Comparison of ENCODE assay signal across 10 cellular contexts in genomic region chr18:22934789-22935188, GRCh38. TPM values are rescaled to one million over a fixed set of nuclear protein-coding genes. Genes with fewer than 3 reads are reported as not detected.
DNase-seq lines count a peak whose midpoint lies in the region; TF ChIP-seq lines count a peak whose summit lies in the region.
"Had no signal": no experiment of that assay in that cellular context is flagged by ENCODE, and none has a peak within 500 bp of the region (broad histone marks: within the 10 kb centered on the region; RNA-seq: fewer than 3 reads in every experiment).

No MANE protein-coding gene starts in this region.

- peaks cover 26% of the 10 kb centered on the region for H3K4me1 Mint-ChIP-seq in activated CD4-positive, alpha-beta T cell treated with anti-CD3 and anti-CD28 coated beads, Interleukin-2, amount 10 ng/mL, durations not matched to agents 24 days and 14 days
- peaks cover 14% of the 10 kb centered on the region for H3K4me1 Mint-ChIP-seq in osteocyte (ENCODE audit: unreplicated experiment)

- peak overlapping the region; percentile 89 for H3K4me3 Mint-ChIP-seq in activated CD4-positive, alpha-beta T cell treated with anti-CD3 and anti-CD28 coated beads, Interleukin-2, amount 10 ng/mL, durations not matched to agents 24 days and 14 days
- H3K4me3 Mint-ChIP-seq in osteocyte (ENCODE audit: unreplicated experiment), result peak overlapping the region; percentile 35

- H3K9me3 Mint-ChIP-seq in activated CD4-positive, alpha-beta T cell treated with anti-CD3 and anti-CD28 coated beads, Interleukin-2, amount 10 ng/mL, durations not matched to agents 24 days and 14 days, result no peaks in the 10 kb centered on the region
- no peaks in the 10 kb centered on the region for H3K9me3 Mint-ChIP-seq in osteocyte (ENCODE audit: unreplicated experiment)

- intact Hi-C loops in activated CD4-positive, alpha-beta T cell treated with anti-CD3 and anti-CD28 coated beads, Interleukin-2, amount 10 ng/mL, durations not matched to agents 24 days and 14 days (cut with micrococcal nuclease), result loop anchor here (5.0 to 10.0 kb wide), 5 partner anchors 122 to 653 kb away; partner anchors contain the start of gene NPC1
- intact Hi-C loops in breast epithelium (cut with DNase I; ENCODE audit: low total_unique reads), result no loop called here

- H3K27me3 ChIP-seq in breast epithelium, result no peaks in the 10 kb centered on the region

- peak overlapping the region in 2 of 3 donors; percentile 29 to 82 for H3K4me3 ChIP-seq in breast epithelium

- no peak for DNase-seq in activated CD4-positive, alpha-beta T cell treated with anti-CD3 and anti-CD28 coated beads, Interleukin-2, amount 10 ng/mL, durations not matched to agents 24 days and 14 days
- DNase-seq in activated CD4-positive, alpha-beta T cell treated with anti-CD3 and anti-CD28 coated beads for 1 hour, result no peak
- peak; percentile 34 for DNase-seq in NAMALWA (ENCODE audit: low spot score)
- DNase-seq in breast epithelium (ENCODE audit: low spot score in 2 of 2), result no peak
- DNase-seq in osteocyte (ENCODE audit: extremely low spot score, unreplicated experiment), result no peak
- DNase-seq in HT-29 (ENCODE audit: low spot score), result no peak
- DNase-seq in NCI-H526 treated with DMSO at 0.1 percent for 48 hours (lab: John Stamatoyannopoulos, UW), result no peak
- DNase-seq in globus pallidus (ENCODE audit: low spot score), result no peak
- DNase-seq: NCI-H1105; stimulated activated CD4-positive, alpha-beta T cell treated with anti-CD3 and anti-CD28 coated beads, Interleukin-4, amount 100 ng/mL, for 24 hours had no signal

- peak overlapping the region in 1 of 2 donors; percentile 99 for H3K27ac ChIP-seq in breast epithelium

- H3K36me3 ChIP-seq in breast epithelium, result no peaks in the 10 kb centered on the region

- no peak overlapping the region for H3K27ac Mint-ChIP-seq in activated CD4-positive, alpha-beta T cell treated with anti-CD3 and anti-CD28 coated beads, Interleukin-2, amount 10 ng/mL, durations not matched to agents 24 days and 14 days
- no peak overlapping the region for H3K27ac Mint-ChIP-seq in osteocyte (ENCODE audit: unreplicated experiment)

- H3K4me1 ChIP-seq in breast epithelium, result no peaks in the 10 kb centered on the region

- no peak for TF ChIP-seq CTCF in breast epithelium (IDR thresholded peaks at IDR 0.05)
- no peak for TF ChIP-seq CTCF in osteocyte (IDR thresholded peaks at IDR 0.05)

- TF ChIP-seq POLR2A in breast epithelium (IDR thresholded peaks at IDR 0.05), result no peak

- H3K36me3 Mint-ChIP-seq in activated CD4-positive, alpha-beta T cell treated with anti-CD3 and anti-CD28 coated beads, Interleukin-2, amount 10 ng/mL, durations not matched to agents 24 days and 14 days (ENCODE audit: low read depth), result peaks cover 28% of the 10 kb centered on the region
- H3K36me3 Mint-ChIP-seq in osteocyte (ENCODE audit: unreplicated experiment), result peaks cover 3% of the 10 kb centered on the region

- H3K9me3 ChIP-seq in breast epithelium, result no peaks in the 10 kb centered on the region

- H3K27me3 Mint-ChIP-seq in activated CD4-positive, alpha-beta T cell treated with anti-CD3 and anti-CD28 coated beads, Interleukin-2, amount 10 ng/mL, durations not matched to agents 24 days and 14 days, result peaks cover 3% of the 10 kb centered on the region
- no peaks in the 10 kb centered on the region for H3K27me3 Mint-ChIP-seq in osteocyte (ENCODE audit: unreplicated experiment)

RNA-seq across cellular contexts. Expression of gene RBBP8, which starts 1.7 kb away (rescaled TPM):
- total RNA-seq in activated CD4-positive, alpha-beta T cell treated with anti-CD3 and anti-CD28 coated beads, Interleukin-2, amount 10 ng/mL, durations not matched to agents 24 days and 14 days, result 97.8 TPM in 2 replicates
- total RNA-seq in breast epithelium (100 to 1,000 TPM in 1 of 3 donors, 10 to 100 TPM in 2; 19.4 to 117 (median 76.4) TPM), osteocyte (19.3 and 21.9 TPM in 2 replicates)
- total RNA-seq in HT-29 (2014; rRNA removed; shearing (Covaris generic)), result 16.4 and 17.2 TPM in 2 replicates
